Comparison of ENCODE assay signal across 9 cellular contexts in genomic region chr11:3049430-3050243, GRCh38. TPM values are rescaled to one million over a fixed set of nuclear protein-coding genes. Genes with fewer than 3 reads are reported as not detected.
A peak's percentile ranks its signal among the peaks of the same experiment; 100 is the strongest.
DNase-seq lines count a peak whose midpoint lies in the region; ATAC-seq, FAIRE-seq and TF ChIP-seq lines count a peak whose summit lies in the region.
"Had no signal": no experiment of that assay in that cellular context is flagged by ENCODE, and none has a peak within 500 bp of the region (broad histone marks: within the 10 kb centered on the region; RNA-seq: fewer than 3 reads in every experiment).

No MANE protein-coding gene starts in this region.

- no peak overlapping the region for H4K91ac ChIP-seq in H1 (replicated peaks; ENCODE audit: insufficient read length, low read length)

- POLR2A ChIA-PET in H1 (lab: Charles Lee; ENCODE audit: partially characterized antibody): interaction anchor here (0.7 to 3.7 kb wide), 7 partner anchors 8 to 41 kb away, joined by 3 to 32 read pairs (median 4); partner anchors contain the start of gene CARS1

- H3K27me3 ChIP-seq in H1 (replicated peaks in 1 of 4; ENCODE audit: control insufficient read depth in 3 of 4, extremely low read depth in 1 of 4, insufficient read depth in 3 of 4, low read length in 3 of 4): no peaks in the 10 kb centered on the region

- H2AFZ ChIP-seq in H1 (ENCODE audit: low read length): no peak overlapping the region

- no peak overlapping the region for H3K14ac ChIP-seq in H1 (ENCODE audit: insufficient read length)

- H3K4me2 ChIP-seq in H1 (ENCODE audit: insufficient read depth in 1 of 2, low read depth in 2 of 2, low read length in 2 of 2): no peak overlapping the region

- H2BK120ac ChIP-seq in H1 (replicated peaks; ENCODE audit: low read depth, low read length): no peak overlapping the region

- H3K36me3 ChIP-seq in H1 (ENCODE audit: control insufficient read depth in 2 of 4, insufficient read depth in 4 of 4, low read length in 3 of 4): peaks cover 0 to 29% (median 2%) of the 10 kb centered on the region in 4 experiments; a peak in 3 of 8 replicates

- no peaks in the 10 kb centered on the region for H3K27me3 Mint-ChIP-seq in stimulated activated naive CD8-positive, alpha-beta T cell treated with anti-CD3 and anti-CD28 coated beads, Interleukin-15, Interleukin-2, amounts not matched to agents 100 ng/mL and 50 ng/mL, for 24 hours

- H3K56ac ChIP-seq in H1 (replicated peaks; ENCODE audit: insufficient read length, low read depth, low read length): no peak overlapping the region

- no peak overlapping the region for H2BK20ac ChIP-seq in H1 (ENCODE audit: low read length)

- no peak for TF ChIP-seq POLR2A in H1 (IDR thresholded peaks at IDR 0.05; ENCODE audit: control extremely low read depth in 1 of 2, low read depth in 2 of 2, low read length in 2 of 2)

- no peak for TF ChIP-seq EP300 in H1 (IDR thresholded peaks at IDR 0.05; ENCODE audit: borderline replicate concordance in 1 of 2, low read depth in 2 of 2, low read length in 2 of 2)

- no peak overlapping the region for H3K18ac ChIP-seq in H1 (ENCODE audit: extremely low read depth, low read length)

- peaks cover 29% of the 10 kb centered on the region for H3K36me3 Mint-ChIP-seq in stimulated activated naive CD8-positive, alpha-beta T cell treated with anti-CD3 and anti-CD28 coated beads, Interleukin-15, Interleukin-2, amounts not matched to agents 100 ng/mL and 50 ng/mL, for 24 hours (ENCODE audit: low read depth)

- FAIRE-seq in H1 (lab: Jason Lieb, UNC): no peak

- no peak for TF ChIP-seq CTCF in H1 (IDR thresholded peaks at IDR 0.05; ENCODE audit: control extremely low read depth in 1 of 3, insufficient read depth in 1 of 3, low read depth in 1 of 3, low read length in 3 of 3)

- H3K4me1 Mint-ChIP-seq in stimulated activated naive CD8-positive, alpha-beta T cell treated with anti-CD3 and anti-CD28 coated beads, Interleukin-15, Interleukin-2, amounts not matched to agents 100 ng/mL and 50 ng/mL, for 24 hours (ENCODE audit: low read depth): peaks cover 45% of the 10 kb centered on the region

- no peak overlapping the region for H3K4ac ChIP-seq in H1 (replicated peaks; ENCODE audit: insufficient read length, low read depth, low read length)

- 87% methylated on average over 18 of the region's 18 CpGs; no CpG with 5 or more reads in 1 of the 2 experiments for WGBS in H1 (ENCODE audit: extremely low coverage in 1 of 2, insufficient coverage in 1 of 2, insufficient read length in 1 of 2, insufficient replicate concordance in 2 of 2, low coverage in 1 of 2, low lambda C conversion rate in 2 of 2, missing lambda C conversion rate in 1 of 2), 2 experiments

- peak overlapping the region; percentile 72 for H3K27ac Mint-ChIP-seq in stimulated activated naive CD8-positive, alpha-beta T cell treated with anti-CD3 and anti-CD28 coated beads, Interleukin-15, Interleukin-2, amounts not matched to agents 100 ng/mL and 50 ng/mL, for 24 hours

- H3K9me3 ChIP-seq in H1 (ENCODE audit: insufficient read depth in 2 of 2, low read depth in 1 of 2, low read length in 1 of 2): no peaks in the 10 kb centered on the region

- no peak overlapping the region for H3K9ac ChIP-seq in H1 (replicated peaks in 1 of 4; ENCODE audit: extremely low read depth in 1 of 4, low read depth in 3 of 4, low read length in 3 of 4)

- H2BK5ac ChIP-seq in H1 (ENCODE audit: low read depth, low read length): no peak overlapping the region; the same call in 1 of the 2 replicates

- no peak overlapping the region for H3K23ac ChIP-seq in H1 (ENCODE audit: insufficient read length)

- peak overlapping the region; percentile 11 for H3K4me3 Mint-ChIP-seq in stimulated activated naive CD8-positive, alpha-beta T cell treated with anti-CD3 and anti-CD28 coated beads, Interleukin-15, Interleukin-2, amounts not matched to agents 100 ng/mL and 50 ng/mL, for 24 hours

- peak overlapping the region; percentile 38 for H4K8ac ChIP-seq in H1 (ENCODE audit: extremely low read depth, insufficient read depth, low read length)

- H3K23me2 ChIP-seq in H1 (ENCODE audit: low read depth, low read length): no peaks in the 10 kb centered on the region

- peaks cover 42 to 58% of the 10 kb centered on the region in 2 experiments for H4K20me1 ChIP-seq in H1 (replicated peaks in 1 of 2; ENCODE audit: control insufficient read depth in 1 of 2, insufficient read depth in 2 of 2, low read length in 2 of 2)

- H2BK12ac ChIP-seq in H1 (ENCODE audit: low read depth, low read length): no peak overlapping the region

- H2BK15ac ChIP-seq in H1 (ENCODE audit: low read length): no peak overlapping the region

- DNase-seq in NCI-H2029 (lab: John Stamatoyannopoulos, UW) (peak; percentile 36), NCI-H2029 treated with DMSO at 0.1 percent for 48 hours (lab: John Stamatoyannopoulos, UW) (no peak), NCI-H2196 (lab: John Stamatoyannopoulos, UW; ENCODE audit: unreplicated experiment) (peak; percentile 79), H1 (ENCODE audit: low read depth in 1 of 2, low spot score in 2 of 2) (no peak), myocyte (ENCODE audit: low read depth) (peak; percentile 99)
- DNase-seq in activated CD4-positive, alpha-beta T cell treated with anti-CD3 and anti-CD28 coated beads, Interleukin-2, amount 50 U/mL, for 4 hours: peak; percentile 64 to 72

- H3K79me2 ChIP-seq in H1 (ENCODE audit: control insufficient read depth in 1 of 2, insufficient read depth in 2 of 2, low read length in 2 of 2): peaks cover 15 to 94% of the 10 kb centered on the region in 2 experiments

- no peaks in the 10 kb centered on the region for H3K9me3 Mint-ChIP-seq in stimulated activated naive CD8-positive, alpha-beta T cell treated with anti-CD3 and anti-CD28 coated beads, Interleukin-15, Interleukin-2, amounts not matched to agents 100 ng/mL and 50 ng/mL, for 24 hours

- peaks cover 0 to 13% (median 6%) of the 10 kb centered on the region in 4 experiments; a peak in 5 of 7 replicates for H3K4me1 ChIP-seq in H1 (replicated peaks in 1 of 4; ENCODE audit: control insufficient read depth in 3 of 4, insufficient read depth in 4 of 4, low read length in 3 of 4)

- peak; percentile 95 for ATAC-seq in HG02759 (IDR thresholded peaks at IDR 0.05; ENCODE audit: unreplicated experiment)

- H3K79me1 ChIP-seq in H1 (ENCODE audit: low read depth, low read length): peaks cover 40% of the 10 kb centered on the region

- TF ChIP-seq RAD21 in H1 (IDR thresholded peaks at IDR 0.05 in 1 of 2, conservative IDR thresholded peaks at IDR 0.05 in 1 of 2; ENCODE audit: low read depth in 2 of 2, low read length in 2 of 2): no peak

- CTCF ChIA-PET in H1 (lab: Charles Lee; ENCODE audit: partially characterized antibody): interaction anchor here (1.0 to 20.3 kb wide), 6 partner anchors 14 to 168 kb away, joined by 4 to 434 read pairs (median 6); no protein-coding TSS in a partner anchor

- H3K27ac ChIP-seq in H1 (ENCODE audit: low read depth, low read length): no peak overlapping the region
- H3K27ac ChIP-seq: C4-2B had no signal

- H3K4me3 ChIP-seq in H1 (ENCODE audit: extremely low read depth in 1 of 4, insufficient read depth in 2 of 4, low read depth in 3 of 4, low read length in 4 of 4): no peak overlapping the region

- no peak overlapping the region for H2AK5ac ChIP-seq in H1 (ENCODE audit: low read depth, low read length)

- H4K5ac ChIP-seq in H1 (ENCODE audit: insufficient read length, low read depth, low read length): no peak overlapping the region

TF ChIP-seq in H1, 55 proteins besides CTCF, POLR2A, EP300 and RAD21:
- TF ChIP-seq CEBPB (IDR thresholded peaks at IDR 0.05; ENCODE audit: low read depth, low read length) (no peak), YY1 (IDR thresholded peaks at IDR 0.05; ENCODE audit: low read depth, low read length) (0 out of 2 replicates have a peak, but pooled peaks have one; percentile 24), ASH2L (IDR thresholded peaks at IDR 0.05; ENCODE audit: low read length) (no peak)

RNA-seq across cellular contexts. Expression of gene CARS1, which starts 7.6 kb away (rescaled TPM):
- total RNA-seq in H1 (2021; fragmentation: NEBNext Ultra II Directional; extraction: Animal tissue kit (Norgen Biotek cat#: 25700)): 89.4 and 100 TPM in 2 replicates
- 44.1 and 52.2 TPM in 2 replicates for polyA plus RNA-seq in H1 (2011; rRNA removed)
- 80.1 TPM for polyA plus RNA-seq in H1 (2011; cell fraction: cytosol; rRNA removed)
- 153 TPM for polyA plus RNA-seq in H1 (2011; cell fraction: nucleus; rRNA removed)
- polyA plus RNA-seq in H1 (2012, experiment 1 of 2): 66.9 to 85.6 TPM (median 81.2 TPM) in 4 replicates
- polyA plus RNA-seq in H1 (2012, experiment 2 of 2): 40.9 TPM
- 50.9 TPM for polyA plus RNA-seq in H1 (2013, experiment 1 of 2)
- polyA plus RNA-seq in H1 (2013, experiment 2 of 2): 47.6 TPM
- 61.8 and 68.1 TPM in 2 replicates for polyA minus RNA-seq in H1 (2011; rRNA and poly(A)+ RNA removed)
- polyA minus RNA-seq in H1 (2011; cell fraction: cytosol; rRNA and poly(A)+ RNA removed): 33.2 TPM
- polyA minus RNA-seq in H1 (2011; cell fraction: nucleus; rRNA and poly(A)+ RNA removed): 83.4 TPM
- 60.7 and 73.1 TPM in 2 replicates for total RNA-seq in myocyte
- polyA plus RNA-seq in myocyte (2012): 103 TPM

RNA-seq across cellular contexts. Expression of gene NAP1L4, which starts 57.5 kb away (rescaled TPM):
- total RNA-seq in H1 (2021; fragmentation: NEBNext Ultra II Directional; extraction: Animal tissue kit (Norgen Biotek cat#: 25700)): 190 and 194 TPM in 2 replicates
- polyA plus RNA-seq in H1 (2011; rRNA removed): 75.8 and 81.4 TPM in 2 replicates
- 105 TPM for polyA plus RNA-seq in H1 (2011; cell fraction: cytosol; rRNA removed)
- 118 TPM for polyA plus RNA-seq in H1 (2011; cell fraction: nucleus; rRNA removed)
- 128 to 175 TPM (median 137 TPM) in 4 replicates for polyA plus RNA-seq in H1 (2012, experiment 1 of 2)
- 37.8 TPM for polyA plus RNA-seq in H1 (2012, experiment 2 of 2)
- polyA plus RNA-seq in H1 (2013, experiment 1 of 2): 102 TPM
- polyA plus RNA-seq in H1 (2013, experiment 2 of 2): 96.1 TPM
- polyA minus RNA-seq in H1 (2011; rRNA and poly(A)+ RNA removed): 80.9 and 95.4 TPM in 2 replicates
- polyA minus RNA-seq in H1 (2011; cell fraction: cytosol; rRNA and poly(A)+ RNA removed): 46.7 TPM
- polyA minus RNA-seq in H1 (2011; cell fraction: nucleus; rRNA and poly(A)+ RNA removed): 103 TPM
- 111 and 117 TPM in 2 replicates for total RNA-seq in myocyte
- 107 TPM for polyA plus RNA-seq in myocyte (2012)

Comparison
In these comparisons a context has a peak if more than half of its experiments do, and no peak if none do; other contexts are left out.
1. DNase-seq: peak in NCI-H2029 (single experiment), NCI-H2196 (single experiment), activated CD4-positive, alpha-beta T cell treated with anti-CD3 and anti-CD28 coated beads, Interleukin-2, amount 50 U/mL, for 4 hours (2 of 2) and myocyte (single experiment); none in NCI-H2029 treated with DMSO at 0.1 percent for 48 hours (single experiment) and H1 (0 of 2).